ENCODE assay signal across 31 cellular contexts in the genomic region with DNA sequence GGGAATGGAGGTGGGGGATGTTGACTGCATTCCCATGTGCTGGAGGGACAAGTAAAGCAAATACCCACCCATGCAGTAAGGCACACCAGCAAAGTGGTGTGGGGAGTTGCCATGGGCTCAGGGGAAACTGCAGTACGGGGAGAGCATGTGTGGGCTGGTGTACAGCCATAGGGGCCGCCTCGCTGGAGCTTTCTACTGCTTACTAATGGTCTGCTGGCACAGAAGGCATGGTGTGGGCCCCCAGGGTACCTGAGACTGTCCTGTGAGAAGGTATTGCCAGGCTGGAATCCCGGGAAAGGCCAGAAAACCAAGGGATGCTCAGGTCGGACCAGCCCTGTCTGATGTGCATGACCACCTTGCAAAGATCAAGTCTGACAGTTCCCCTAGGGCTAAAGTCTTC.
DNase-seq lines count a peak whose midpoint lies in the region; ATAC-seq and TF ChIP-seq lines count a peak whose summit lies in the region.
"Had no signal": no experiment of that assay in that cellular context is flagged by ENCODE, and none has a peak within 500 bp of the region (broad histone marks: within the 10 kb centered on the region; RNA-seq: fewer than 3 reads in every experiment).

No MANE protein-coding gene starts in this region.

- no peaks in the 10 kb centered on the region for H3K36me3 ChIP-seq in spleen
- H3K36me3 ChIP-seq in prostate gland = no peaks in the 10 kb centered on the region
- H3K36me3 ChIP-seq: BE2C; BLaER1; BLaER1 treated with 17β-estradiol and CSF1 and Interleukin-3, amounts not matched to agents 10 nM and 100 nM had no signal

- H3K4me1 ChIP-seq in spleen (no peaks in the 10 kb centered on the region), prostate gland (replicated peaks) (no peaks in the 10 kb centered on the region)
- H3K4me1 ChIP-seq: A549; BE2C; BLaER1; BLaER1 treated with 17β-estradiol and CSF1 and Interleukin-3, amounts not matched to agents 10 nM and 100 nM; Caco-2 had no signal

- H3K27me3 ChIP-seq in spleen (replicated peaks in 1 of 7) = no peaks in the 10 kb centered on the region
- no peaks in the 10 kb centered on the region for H3K27me3 ChIP-seq in prostate gland (replicated peaks; ENCODE audit: insufficient read depth)
- H3K27me3 ChIP-seq: BE2C; BLaER1; BLaER1 treated with 17β-estradiol and CSF1 and Interleukin-3, amounts not matched to agents 10 nM and 100 nM had no signal

- peak; percentile 52 for DNase-seq in posterior vena cava (ENCODE audit: low spot score)
- DNase-seq in sciatic nerve (ENCODE audit: low spot score) = peak; percentile 26
- DNase-seq in spleen = peak; percentile 67
- no peak for DNase-seq in prostate gland (ENCODE audit: low spot score)
- DNase-seq in stimulated activated CD4-positive, alpha-beta T cell treated with anti-CD3 and anti-CD28 coated beads, Interleukin-1b, Interleukin-23, amount 100 ng/mL, for 48 hours = no peak
- no peak for DNase-seq in mucosa of gallbladder (ENCODE audit: low spot score)
- DNase-seq: 8988T; ACHN; AML-193; BE2C; C1 segment of cervical spinal cord; Caco-2; Calu3; CD4-positive, alpha-beta memory T cell; CD4-positive, alpha-beta T cell; CD4-positive, CD25-positive, alpha-beta regulatory T cell; CD8-positive, alpha-beta memory T cell; CD8-positive, alpha-beta T cell; COR-L47; DMS 273 treated with DMSO at 0.1 percent for 48 hours; DMS153; DMS53; DMS79; DMS79 treated with DMSO at 0.1 percent for 48 hours; DND-41; EL had no signal

- H3K27ac ChIP-seq in spleen = no peak overlapping the region
- H3K27ac ChIP-seq in prostate gland = no peak overlapping the region
- H3K27ac ChIP-seq: 22Rv1; A549; BLaER1; BLaER1 treated with 17β-estradiol and CSF1 and Interleukin-3, amounts not matched to agents 10 nM and 100 nM; C4-2B had no signal

- no peak overlapping the region for H3K4me3 ChIP-seq in spleen
- no peak overlapping the region for H3K4me3 ChIP-seq in prostate gland
- H3K4me3 ChIP-seq: A549; BLaER1; BLaER1 treated with 17β-estradiol and CSF1 and Interleukin-3, amounts not matched to agents 10 nM and 100 nM had no signal

- TF ChIP-seq CTCF in spleen (IDR thresholded peaks at IDR 0.05 in 8 of 11, conservative IDR thresholded peaks at IDR 0.05 in 3 of 11) (no peak), prostate gland (IDR thresholded peaks at IDR 0.05) (no peak)

- intact Hi-C loops in posterior vena cava (cut with DNase I) (no loop called here), sciatic nerve (cut with DNase I) (no loop called here), spleen (cut with DNase I; ENCODE audit: low total_unique reads) (no loop called here), prostate gland (cut with DNase I) (no loop called here)

- ATAC-seq in sciatic nerve = no peak
- ATAC-seq: A549; CD8-positive, alpha-beta T cell had no signal

- H3K9me3 ChIP-seq in spleen = peaks cover 0 to 3% (median 0%) of the 10 kb centered on the region in 8 donors
- H3K9me3 ChIP-seq in prostate gland = no peaks in the 10 kb centered on the region
- H3K9me3 ChIP-seq: A549, BE2C, Caco-2 had no signal

- 59 to 85% (median 81%) methylated on average over 5 of the region's 5 CpGs for WGBS in spleen, 5 donors
- WGBS in prostate gland = 92% methylated on average over 4 of the region's 5 CpGs

- no peak for TF ChIP-seq POLR2A in spleen (IDR thresholded peaks at IDR 0.05)
- no peak for TF ChIP-seq POLR2A in prostate gland (IDR thresholded peaks at IDR 0.05)

Comparison
In these comparisons a context has a peak if more than half of its experiments do, and no peak if none do; other contexts are left out.
1. DNase-seq: peak in posterior vena cava (single experiment), sciatic nerve (single experiment) and spleen (single experiment); none in prostate gland (single experiment), stimulated activated CD4-positive, alpha-beta T cell treated with anti-CD3 and anti-CD28 coated beads, Interleukin-1b, Interleukin-23, amount 100 ng/mL, for 48 hours (single experiment) and mucosa of gallbladder (single experiment).